ENCODE assay signal across 33 cellular contexts in the genomic region with DNA sequence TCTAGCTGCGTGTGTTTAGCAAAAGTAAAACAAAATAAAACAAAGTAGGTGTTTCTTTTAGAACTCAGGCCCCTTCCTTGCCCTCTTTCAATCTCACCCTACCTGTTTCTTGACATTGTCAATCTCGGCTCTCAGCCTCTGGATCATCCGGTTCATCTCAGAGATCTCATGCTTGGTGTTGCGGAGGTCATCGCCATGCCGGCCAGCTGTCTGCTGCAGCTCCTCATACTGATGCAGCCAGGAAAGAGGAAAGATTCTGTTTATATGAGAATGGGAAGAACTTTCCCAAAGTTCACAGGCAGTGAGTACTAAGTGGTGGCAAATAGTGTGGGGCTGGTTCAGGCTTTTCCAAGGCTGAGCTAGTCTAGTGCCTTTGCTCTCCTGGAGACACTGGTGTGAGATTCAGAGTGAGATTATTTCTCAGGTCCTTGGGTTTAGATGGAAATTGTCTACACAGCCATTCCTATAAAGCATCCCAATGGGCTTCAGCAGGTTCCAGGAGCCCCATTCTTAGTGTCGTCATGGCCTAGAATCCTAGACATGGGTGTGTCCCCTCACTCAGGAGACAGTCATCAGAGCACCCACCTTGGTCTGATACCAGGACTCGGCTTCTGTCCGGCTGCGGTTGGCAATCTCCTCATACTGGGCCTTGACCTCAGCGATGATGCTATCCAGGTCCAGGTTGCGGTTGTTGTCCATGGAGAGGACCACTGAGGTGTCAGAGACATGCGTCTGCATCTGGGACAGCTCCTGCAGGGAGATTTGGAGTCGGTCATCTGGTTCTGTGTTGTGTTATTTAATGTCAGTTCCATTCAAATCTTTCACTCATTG. TPM values are rescaled to one million over a fixed set of nuclear protein-coding genes. Genes with fewer than 3 reads are reported as not detected.
DNase-seq lines count a peak whose midpoint lies in the region; ATAC-seq and TF ChIP-seq lines count a peak whose summit lies in the region.
"Had no signal": no experiment of that assay in that cellular context is flagged by ENCODE, and none has a peak within 500 bp of the region (broad histone marks: within the 10 kb centered on the region; RNA-seq: fewer than 3 reads in every experiment).

No MANE protein-coding gene starts in this region.

- intact Hi-C loops in cardiac septum (cut with DNase I): no loop called here
- intact Hi-C loops in right cardiac atrium (cut with DNase I): no loop called here
- intact Hi-C loops in natural killer cell (cut with micrococcal nuclease): no loop called here

- H3K27me3 Mint-ChIP-seq in natural killer cell (ENCODE audit: low read depth in 2 of 2): peaks cover 3 to 9% of the 10 kb centered on the region in 2 donors
- H3K27me3 Mint-ChIP-seq: activated naive CD4-positive, alpha-beta T cell treated with anti-CD3 and anti-CD28 coated beads, Interleukin-2, amount 50 U/mL, for 24 hours had no signal

- H3K4me1 Mint-ChIP-seq in natural killer cell: peaks cover 5 to 6% of the 10 kb centered on the region in 2 donors
- H3K4me1 Mint-ChIP-seq: activated naive CD4-positive, alpha-beta T cell treated with anti-CD3 and anti-CD28 coated beads, Interleukin-2, amount 50 U/mL, for 24 hours; immature natural killer cell had no signal

- H3K4me1 ChIP-seq in right cardiac atrium (ENCODE audit: control insufficient read depth, insufficient read depth, low read length): no peaks in the 10 kb centered on the region
- H3K4me1 ChIP-seq: Peyer's patch, prostate gland, upper lobe of right lung had no signal

- H3K36me3 Mint-ChIP-seq in natural killer cell: no peaks in the 10 kb centered on the region
- H3K36me3 Mint-ChIP-seq: activated naive CD4-positive, alpha-beta T cell treated with anti-CD3 and anti-CD28 coated beads, Interleukin-2, amount 50 U/mL, for 24 hours; immature natural killer cell; stimulated activated effector memory CD8-positive, alpha-beta T cell treated with anti-CD3 and anti-CD28 coated beads, Interleukin-12 subunit alpha, Interleukin-12 subunit beta, amount 100 ng/mL, for 72 hours had no signal

- H3K4me3 Mint-ChIP-seq in natural killer cell: no peak overlapping the region
- H3K4me3 Mint-ChIP-seq: activated naive CD4-positive, alpha-beta T cell treated with anti-CD3 and anti-CD28 coated beads, Interleukin-2, amount 50 U/mL, for 24 hours; immature natural killer cell; stimulated activated effector memory CD8-positive, alpha-beta T cell treated with anti-CD3 and anti-CD28 coated beads, Interleukin-12 subunit alpha, Interleukin-12 subunit beta, amount 100 ng/mL, for 72 hours; T-helper 2 cell treated with Interferon-gamma antibody and Interleukin-4, amounts not matched to agents 5 μg/mL and 100 μg/mL, for 36 hours had no signal

- no peaks in the 10 kb centered on the region for H3K27me3 ChIP-seq in right cardiac atrium (ENCODE audit: control insufficient read depth, insufficient read depth)
- H3K27me3 ChIP-seq: Peyer's patch had no signal

- ATAC-seq in right cardiac atrium (no peak), natural killer cell (no peak)
- ATAC-seq: HepG2, upper lobe of right lung had no signal

- no peak overlapping the region for H3K4me3 ChIP-seq in right cardiac atrium (ENCODE audit: low read length)
- H3K4me3 ChIP-seq: Peyer's patch, upper lobe of right lung had no signal

- no peaks in the 10 kb centered on the region for H3K9me3 ChIP-seq in right cardiac atrium (ENCODE audit: control insufficient read depth, low read length)
- H3K9me3 ChIP-seq: Peyer's patch, prostate gland, upper lobe of right lung had no signal

- WGBS in right cardiac atrium: 89% methylated on average over 14 of the region's 14 CpGs

- no peak overlapping the region for H3K27ac Mint-ChIP-seq in natural killer cell
- H3K27ac Mint-ChIP-seq: activated naive CD4-positive, alpha-beta T cell treated with anti-CD3 and anti-CD28 coated beads, Interleukin-2, amount 50 U/mL, for 24 hours; activated T-helper 2 cell treated with anti-CD3 and anti-CD28 coated beads, Interferon-gamma antibody, Interleukin-2, Interleukin-4, amounts not matched to agents 10 μg/mL and 5 μg/mL and 100 μg/mL, durations not matched to agents 14 hours and 24 hours and 36 hours; immature natural killer cell; stimulated activated effector memory CD8-positive, alpha-beta T cell treated with anti-CD3 and anti-CD28 coated beads, Interleukin-12 subunit alpha, Interleukin-12 subunit beta, amount 100 ng/mL, for 72 hours; T-helper 2 cell treated with Interferon-gamma antibody and Interleukin-4, amounts not matched to agents 5 μg/mL and 100 μg/mL, for 36 hours had no signal

- DNase-seq in cardiac septum (ENCODE audit: low spot score): peak; percentile 31
- no peak for DNase-seq in right cardiac atrium
- no peak for DNase-seq in epithelial cell of prostate (ENCODE audit: low read depth, low spot score)
- DNase-seq in natural killer cell: peak; percentile 11
- no peak for DNase-seq in NCI-H2171 (lab: John Stamatoyannopoulos, UW)
- no peak for DNase-seq in RPMI8226
- DNase-seq in epidermal melanocyte (ENCODE audit: insufficient read length, low spot score): no peak
- DNase-seq in NCI-H524 (lab: John Stamatoyannopoulos, UW): no peak
- DNase-seq: activated CD4-positive, alpha-beta T cell treated with anti-CD3 and anti-CD28 coated beads, Interleukin-2, amount 50 U/mL, for 48 hours; activated CD4-positive, CD25-positive, alpha-beta regulatory T cell treated with anti-CD3 and anti-CD28 coated beads, Interleukin-2, amount 50 U/mL, for 72 hours; activated T-cell treated with anti-CD3 and anti-CD28 coated beads for 4 hours; Calu3; DMS79 treated with DMSO at 0.1 percent for 48 hours; effector memory CD4-positive, alpha-beta T cell; GDM1; immature natural killer cell; Karpas-422; NCI-H1417 treated with DMSO at 0.1 percent for 48 hours; NCI-H2081; NCI-H748 treated with DMSO at 0.1 percent for 48 hours; upper lobe of right lung had no signal

- TF ChIP-seq CTCF in natural killer cell (IDR thresholded peaks at IDR 0.05): no peak

- H3K27ac ChIP-seq in right cardiac atrium (ENCODE audit: low read length) (no peak overlapping the region), epithelial cell of prostate (peak overlapping the region; percentile 97)
- H3K27ac ChIP-seq: Peyer's patch, upper lobe of right lung had no signal

- H3K9me3 Mint-ChIP-seq in natural killer cell: no peaks in the 10 kb centered on the region
- H3K9me3 Mint-ChIP-seq: activated naive CD4-positive, alpha-beta T cell treated with anti-CD3 and anti-CD28 coated beads, Interleukin-2, amount 50 U/mL, for 24 hours; activated T-helper 2 cell treated with anti-CD3 and anti-CD28 coated beads, Interferon-gamma antibody, Interleukin-2, Interleukin-4, amounts not matched to agents 10 μg/mL and 5 μg/mL and 100 μg/mL, durations not matched to agents 14 hours and 24 hours and 36 hours; immature natural killer cell; stimulated activated effector memory CD8-positive, alpha-beta T cell treated with anti-CD3 and anti-CD28 coated beads, Interleukin-12 subunit alpha, Interleukin-12 subunit beta, amount 100 ng/mL, for 72 hours; T-helper 2 cell treated with Interferon-gamma antibody and Interleukin-4, amounts not matched to agents 5 μg/mL and 100 μg/mL, for 36 hours had no signal

RNA-seq across cellular contexts. Expression of gene KRT5, which starts 3.0 kb away (rescaled TPM):
- not detected for total RNA-seq in cardiac septum
- total RNA-seq in right cardiac atrium: not detected
- polyA plus RNA-seq in right cardiac atrium: 0.07 TPM
- under 1 TPM in 2 of 3 donors, not detected in 1; 0.40 to 0.70 TPM for total RNA-seq in natural killer cell
- total RNA-seq: activated T-helper 2 cell treated with anti-CD3 and anti-CD28 coated beads, Interferon-gamma antibody, Interleukin-2, Interleukin-4, amounts not matched to agents 10 μg/mL and 5 μg/mL and 100 μg/mL, durations not matched to agents 14 hours and 24 hours and 36 hours; HepG2; left lobe of liver had no signal
- polyA plus RNA-seq: immature natural killer cell had no signal

RNA-seq across cellular contexts. Expression of gene KRT6A, which starts 24.2 kb away (rescaled TPM):
- total RNA-seq in cardiac septum: not detected
- not detected for total RNA-seq in right cardiac atrium
- not detected for polyA plus RNA-seq in right cardiac atrium
- total RNA-seq in natural killer cell: not detected
- total RNA-seq: A172; activated T-helper 2 cell treated with anti-CD3 and anti-CD28 coated beads, Interferon-gamma antibody, Interleukin-2, Interleukin-4, amounts not matched to agents 10 μg/mL and 5 μg/mL and 100 μg/mL, durations not matched to agents 14 hours and 24 hours and 36 hours; HepG2; left lobe of liver; mesenteric fat pad; myocyte had no signal
- polyA plus RNA-seq: immature natural killer cell had no signal

RNA-seq across cellular contexts. Expression of gene KRT71, which starts 35.7 kb away (rescaled TPM):
- total RNA-seq in cardiac septum (not detected), right cardiac atrium (not detected), natural killer cell (not detected)
- not detected for polyA plus RNA-seq in right cardiac atrium
- total RNA-seq: A172; activated T-helper 2 cell treated with anti-CD3 and anti-CD28 coated beads, Interferon-gamma antibody, Interleukin-2, Interleukin-4, amounts not matched to agents 10 μg/mL and 5 μg/mL and 100 μg/mL, durations not matched to agents 14 hours and 24 hours and 36 hours; Calu3; HepG2; left lobe of liver; mesenteric fat pad; myocyte; Peyer's patch; prostate gland; subcutaneous adipose tissue; upper lobe of right lung had no signal
- polyA plus RNA-seq: HepG2, immature natural killer cell had no signal

RNA-seq across cellular contexts. Expression of gene KRT6C, which starts 43.6 kb away (rescaled TPM):
- total RNA-seq in cardiac septum (not detected), right cardiac atrium (not detected), natural killer cell (not detected)
- not detected for polyA plus RNA-seq in right cardiac atrium
- total RNA-seq: A172; activated T-helper 2 cell treated with anti-CD3 and anti-CD28 coated beads, Interferon-gamma antibody, Interleukin-2, Interleukin-4, amounts not matched to agents 10 μg/mL and 5 μg/mL and 100 μg/mL, durations not matched to agents 14 hours and 24 hours and 36 hours; Calu3; HepG2; left lobe of liver; mesenteric fat pad; myocyte; prostate gland; subcutaneous adipose tissue; upper lobe of right lung had no signal
- polyA plus RNA-seq: immature natural killer cell had no signal

RNA-seq across cellular contexts. Expression of gene KRT74, which starts 56.4 kb away (rescaled TPM):
- total RNA-seq in cardiac septum: not detected
- 1 to 10 TPM in 2 of 4 donors, under 1 TPM in 2; 0.47 to 2.2 (median 1.2) TPM for total RNA-seq in right cardiac atrium
- 0.14 TPM for polyA plus RNA-seq in right cardiac atrium
- total RNA-seq in natural killer cell: 1 to 10 TPM in 1 of 3 donors, under 1 TPM in 2; 0.38 to 1.2 (median 0.38) TPM
- total RNA-seq: A172; activated T-helper 2 cell treated with anti-CD3 and anti-CD28 coated beads, Interferon-gamma antibody, Interleukin-2, Interleukin-4, amounts not matched to agents 10 μg/mL and 5 μg/mL and 100 μg/mL, durations not matched to agents 14 hours and 24 hours and 36 hours; Calu3; HepG2; left lobe of liver; mesenteric fat pad; myocyte; Peyer's patch; subcutaneous adipose tissue; upper lobe of right lung had no signal
- polyA plus RNA-seq: HepG2, immature natural killer cell had no signal

Comparison
In these comparisons a context has a peak if more than half of its experiments do, and no peak if none do; other contexts are left out.
1. DNase-seq: peak in cardiac septum (single experiment) and natural killer cell (single experiment); none in right cardiac atrium (0 of 3), epithelial cell of prostate (single experiment), NCI-H2171 (single experiment), RPMI8226 (single experiment), epidermal melanocyte (single experiment) and NCI-H524 (0 of 2).